ENCODE assay signal across 23 cellular contexts in genomic region chr15:100016632-100017031, GRCh38.
"Had no signal": no experiment of that assay in that cellular context is flagged by ENCODE, and none has a peak within 500 bp of the region (broad histone marks: within the 10 kb centered on the region; RNA-seq: fewer than 3 reads in every experiment).

No MANE protein-coding gene starts in this region.

- H3K4me3 Mint-ChIP-seq: activated CD4-positive, alpha-beta memory T cell treated with anti-CD3 and anti-CD28 coated beads, Interleukin-2, amount 10 ng/mL, durations not matched to agents 7 days and 5 days; activated CD4-positive, alpha-beta T cell treated with anti-CD3 and anti-CD28 coated beads for 36 hours; activated naive CD4-positive, alpha-beta T cell treated with anti-CD3 and anti-CD28 coated beads, Interleukin-2, amount 50 U/mL, for 24 hours had no signal

- H3K4me1 Mint-ChIP-seq: activated CD4-positive, alpha-beta memory T cell treated with anti-CD3 and anti-CD28 coated beads, Interleukin-2, amount 10 ng/mL, durations not matched to agents 7 days and 5 days; activated CD4-positive, alpha-beta T cell treated with anti-CD3 and anti-CD28 coated beads for 36 hours; activated naive CD4-positive, alpha-beta T cell treated with anti-CD3 and anti-CD28 coated beads, Interleukin-2, amount 50 U/mL, for 24 hours had no signal

- H3K4me3 ChIP-seq: SK-N-MC had no signal

- DNase-seq: activated CD4-positive, alpha-beta memory T cell treated with anti-CD3 and anti-CD28 coated beads, Interleukin-2, amount 10 ng/mL, durations not matched to agents 7 days and 5 days; activated CD4-positive, alpha-beta T cell treated with anti-CD3 and anti-CD28 coated beads for 36 hours; activated CD4-positive, alpha-beta T cell treated with anti-CD3 and anti-CD28 coated beads, Interleukin-2, amount 50 U/mL, for 1 hour; activated CD8-positive, alpha-beta memory T cell treated with anti-CD3 and anti-CD28 coated beads, Interleukin-2, amount 50 U/mL, for 4 hours; activated effector memory CD4-positive, alpha-beta T cell treated with Interleukin-2 at 50 U/mL for 16 hours; activated naive CD4-positive, alpha-beta T cell; activated T-cell treated with anti-CD3 and anti-CD28 coated beads, Interleukin-2, amount 50 U/mL, for 1 hour; aorta; central memory CD4-positive, alpha-beta T cell; MM.1S; NCI-H1105; NCI-H1436 treated with DMSO at 0.1 percent for 48 hours; NCI-H187; NCI-H2081; NCI-H2171 treated with DMSO at 0.1 percent for 48 hours; NCI-H510A treated with DMSO at 0.1 percent for 48 hours; PC-3; T-helper 1 cell had no signal

- H3K27ac ChIP-seq: SK-N-MC, VCaP had no signal

- H3K9me3 Mint-ChIP-seq: activated naive CD4-positive, alpha-beta T cell treated with anti-CD3 and anti-CD28 coated beads, Interleukin-2, amount 50 U/mL, for 24 hours had no signal

- H3K27ac Mint-ChIP-seq: activated CD4-positive, alpha-beta memory T cell treated with anti-CD3 and anti-CD28 coated beads, Interleukin-2, amount 10 ng/mL, durations not matched to agents 7 days and 5 days; activated CD4-positive, alpha-beta T cell treated with anti-CD3 and anti-CD28 coated beads for 36 hours; activated naive CD4-positive, alpha-beta T cell treated with anti-CD3 and anti-CD28 coated beads, Interleukin-2, amount 50 U/mL, for 24 hours had no signal

- FAIRE-seq: bronchial epithelial cell had no signal

- H3K27me3 Mint-ChIP-seq: activated CD4-positive, alpha-beta memory T cell treated with anti-CD3 and anti-CD28 coated beads, Interleukin-2, amount 10 ng/mL, durations not matched to agents 7 days and 5 days; activated CD4-positive, alpha-beta T cell treated with anti-CD3 and anti-CD28 coated beads for 36 hours; activated naive CD4-positive, alpha-beta T cell treated with anti-CD3 and anti-CD28 coated beads, Interleukin-2, amount 50 U/mL, for 24 hours had no signal

- ATAC-seq: activated CD4-positive, alpha-beta T cell treated with anti-CD3 and anti-CD28 coated beads for 36 hours; PC-3; Right ventricle myocardium inferior had no signal
